Comparison of ENCODE assay signal across 8 cellular contexts in genomic region chr7:101245147-101245668, GRCh38. TPM values are rescaled to one million over a fixed set of nuclear protein-coding genes. Genes with fewer than 3 reads are reported as not detected.
DNase-seq lines count a peak whose midpoint lies in the region; ATAC-seq and TF ChIP-seq lines count a peak whose summit lies in the region.

No MANE protein-coding gene starts in this region.

- no peak for TF ChIP-seq CTCF in fibroblast of lung (conservative IDR thresholded peaks at IDR 0.05 in 1 of 2, IDR thresholded peaks at IDR 0.05 in 1 of 2; ENCODE audit: low read depth in 1 of 2, low read length in 2 of 2)

- in situ Hi-C loops in GM18951 (cut with MboI; ENCODE audit: low sequenced_read_pairs, unreplicated experiment), result no loop called here

- peaks cover 24% of the 10 kb centered on the region for H3K79me2 ChIP-seq in fibroblast of lung (ENCODE audit: control insufficient read depth, insufficient read depth, low read length)

- H3K4me1 ChIP-seq in SJCRH30, result peaks cover 10% of the 10 kb centered on the region
- peaks cover 4% of the 10 kb centered on the region for H3K4me1 ChIP-seq in fibroblast of lung (ENCODE audit: control insufficient read depth, extremely low read depth, insufficient read depth, low read length)

- DNase-seq in SJCRH30 (no peak), fibroblast of lung (ENCODE audit: low read depth in 2 of 2) (no peak), skeletal muscle cell (ENCODE audit: low read depth) (no peak), H4 (ENCODE audit: low spot score) (no peak), NCI-H1092 treated with DMSO at 0.1 percent for 48 hours (lab: John Stamatoyannopoulos, UW) (no peak)

- H3K4me3 ChIP-seq in SJCRH30 (peak overlapping the region; percentile 74), fibroblast of lung (replicated peaks in 1 of 4; ENCODE audit: control extremely low read depth in 1 of 4, insufficient read depth in 1 of 4, low read depth in 3 of 4, low read length in 4 of 4) (peak overlapping the region; percentile 78 to 92 (median 86)), skeletal muscle cell (ENCODE audit: low read depth, low read length) (peak overlapping the region; percentile 98)

- H3K36me3 ChIP-seq in SJCRH30 (no peaks in the 10 kb centered on the region), fibroblast of lung (ENCODE audit: control insufficient read depth, insufficient read depth, low read length) (peaks cover 4% of the 10 kb centered on the region)

- H3K27ac ChIP-seq in SJCRH30 (peak overlapping the region; percentile 62), fibroblast of lung (ENCODE audit: insufficient read depth, low read length) (peak overlapping the region; percentile 85)

- peak overlapping the region; percentile 71 for H3K9ac ChIP-seq in fibroblast of lung (ENCODE audit: insufficient read depth, low read length)

- H4K20me1 ChIP-seq in fibroblast of lung (ENCODE audit: control insufficient read depth, extremely low read depth, insufficient read depth, low read length), result no peaks in the 10 kb centered on the region

- peak overlapping the region; percentile 57 for H2AFZ ChIP-seq in fibroblast of lung (ENCODE audit: low read length)

- TF ChIP-seq POLR2A in GM18951 (IDR thresholded peaks at IDR 0.05; ENCODE audit: extremely low read depth, insufficient read depth, insufficient read length), result peak; percentile 10

- ATAC-seq in HG02571 (IDR thresholded peaks at IDR 0.05; ENCODE audit: unreplicated experiment) (no peak), HG02798 (IDR thresholded peaks at IDR 0.05; ENCODE audit: poor library complexity, unreplicated experiment) (no peak)

- peak overlapping the region; percentile 88 for H3K4me2 ChIP-seq in fibroblast of lung (ENCODE audit: extremely low read depth, insufficient read depth, low read length)

- H3K27me3 ChIP-seq in SJCRH30 (no peaks in the 10 kb centered on the region), fibroblast of lung (ENCODE audit: control insufficient read depth, insufficient read depth, low read length) (no peaks in the 10 kb centered on the region)

- no peaks in the 10 kb centered on the region for H3K9me3 ChIP-seq in SJCRH30 (replicated peaks)
- H3K9me3 ChIP-seq in fibroblast of lung (ENCODE audit: control insufficient read depth, insufficient read depth, low read depth, low read length), result no peaks in the 10 kb centered on the region

RNA-seq across cellular contexts. Expression of gene FIS1, which starts 0.3 kb away (rescaled TPM):
- 64.1 and 91.2 TPM in 2 replicates for total RNA-seq in SJCRH30 (2014; rRNA removed; shearing (Covaris generic))
- 148 and 169 TPM in 2 replicates for total RNA-seq in fibroblast of lung
- 297 and 347 TPM in 2 replicates for polyA plus RNA-seq in fibroblast of lung
- 244 and 265 TPM in 2 replicates for polyA plus RNA-seq in fibroblast of lung (2012)
- polyA minus RNA-seq in fibroblast of lung (ENCODE audit: low replicate concordance), result 104 and 125 TPM in 2 replicates
- 115 and 118 TPM in 2 replicates for total RNA-seq in H4 (2014; rRNA removed; shearing (Covaris generic))

RNA-seq across cellular contexts. Expression of gene CLDN15, which starts 7.6 kb away (rescaled TPM):
- 4.3 and 6.4 TPM in 2 replicates for total RNA-seq in SJCRH30 (2014; rRNA removed; shearing (Covaris generic))
- total RNA-seq in fibroblast of lung, result 2.6 and 3.1 TPM in 2 replicates
- polyA plus RNA-seq in fibroblast of lung, result 1.6 and 1.8 TPM in 2 replicates
- polyA plus RNA-seq in fibroblast of lung (2012), result 1.7 TPM in 2 replicates
- polyA minus RNA-seq in fibroblast of lung (ENCODE audit: low replicate concordance), result 3.7 and 4.0 TPM in 2 replicates
- 0.99 and 6.0 TPM in 2 replicates for total RNA-seq in H4 (2014; rRNA removed; shearing (Covaris generic))

RNA-seq across cellular contexts. Expression of gene ZNHIT1, which starts 27.2 kb away (rescaled TPM):
- total RNA-seq in SJCRH30 (2014; rRNA removed; shearing (Covaris generic)), result 67.0 and 77.8 TPM in 2 replicates
- 62.1 and 62.9 TPM in 2 replicates for total RNA-seq in fibroblast of lung
- polyA plus RNA-seq in fibroblast of lung, result 33.9 and 36.6 TPM in 2 replicates
- polyA plus RNA-seq in fibroblast of lung (2012), result 80.0 and 80.5 TPM in 2 replicates
- polyA minus RNA-seq in fibroblast of lung (ENCODE audit: low replicate concordance), result 14.4 and 21.7 TPM in 2 replicates
- total RNA-seq in H4 (2014; rRNA removed; shearing (Covaris generic)), result 87.9 and 103 TPM in 2 replicates

RNA-seq across cellular contexts. Expression of gene PLOD3, which starts 27.8 kb away (rescaled TPM):
- 53.0 and 59.7 TPM in 2 replicates for total RNA-seq in SJCRH30 (2014; rRNA removed; shearing (Covaris generic))
- total RNA-seq in fibroblast of lung, result 52.4 and 89.0 TPM in 2 replicates
- 86.0 and 106 TPM in 2 replicates for polyA plus RNA-seq in fibroblast of lung
- polyA plus RNA-seq in fibroblast of lung (2012), result 106 and 144 TPM in 2 replicates
- polyA minus RNA-seq in fibroblast of lung (ENCODE audit: low replicate concordance), result 163 and 209 TPM in 2 replicates
- total RNA-seq in H4 (2014; rRNA removed; shearing (Covaris generic)), result 32.7 and 41.3 TPM in 2 replicates

RNA-seq across cellular contexts. Expression of gene MOGAT3, which starts 44.4 kb away (rescaled TPM):
- total RNA-seq in SJCRH30 (2014; rRNA removed; shearing (Covaris generic)), result not detected in 2 replicates
- total RNA-seq in fibroblast of lung, result not detected in 2 replicates
- polyA plus RNA-seq in fibroblast of lung, result not detected in 2 replicates
- polyA plus RNA-seq in fibroblast of lung (2012), result not detected in 2 replicates
- polyA minus RNA-seq in fibroblast of lung (ENCODE audit: low replicate concordance), result 1.5 TPM in 1 of 2 replicates, not detected in the other
- not detected in 2 replicates for total RNA-seq in H4 (2014; rRNA removed; shearing (Covaris generic))
